In genomic region chr14:19011029-19011428, GRCh38 we compare ENCODE assay signal across 20 cellular contexts. TPM values are rescaled to one million over a fixed set of nuclear protein-coding genes. Genes with fewer than 3 reads are reported as not detected.
"Had no signal": no experiment of that assay in that cellular context is flagged by ENCODE, and none has a peak within 500 bp of the region (broad histone marks: within the 10 kb centered on the region; RNA-seq: fewer than 3 reads in every experiment).

No MANE protein-coding gene starts in this region.

RNA-seq across cellular contexts. Expression of gene POTEM, which starts 43.8 kb away (rescaled TPM):
- total RNA-seq: activated naive CD4-positive, alpha-beta T cell treated with anti-CD3 and anti-CD28 coated beads for 36 hours; activated naive CD4-positive, alpha-beta T cell treated with anti-CD3 and anti-CD28 coated beads, Interleukin-2, amount 50 U/mL, for 72 hours; activated naive CD8-positive, alpha-beta T cell treated with anti-CD3 and anti-CD28 coated beads for 36 hours; activated naive CD8-positive, alpha-beta T cell treated with anti-CD3 and anti-CD28 coated beads, Interleukin-2, amount 10 ng/mL, durations not matched to agents 7 days and 5 days; activated T-cell treated with anti-CD3 and anti-CD28 coated beads, Interleukin-2, amount 50 U/mL, for 4 hours; activated T-cell treated with anti-CD3 and anti-CD28 coated beads, Interleukin-2, amount 50 U/mL, for 72 hours; activated T-helper 1 cell treated with anti-CD3 and anti-CD28 coated beads, Interleukin-12 subunit alpha, Interleukin-12 subunit beta, Interleukin-2, Interleukin-4 antibody, amounts not matched to agents 30 ng/mL and 10 ng/mL and 1 ng/mL, durations not matched to agents 14 hours and 24 hours and 36 hours; activated T-helper 17 cell treated with anti-CD3 and anti-CD28 coated beads, Interleukin-2, amount 50 U/mL, for 72 hours; activated T-helper 2 cell treated with anti-CD3 and anti-CD28 coated beads, Interferon-gamma antibody, Interleukin-2, Interleukin-4, amounts not matched to agents 10 μg/mL and 5 μg/mL and 100 μg/mL, durations not matched to agents 14 hours and 24 hours and 36 hours; adrenal gland; aorta; ascending aorta; astrocyte; body of pancreas; breast epithelium; bronchial epithelial cell; cardiac muscle cell; cardiac septum; cerebellum had no signal
- polyA plus RNA-seq: adipose tissue, adrenal gland, aorta, cardiac muscle cell had no signal
